In genomic region chr19:35332817-35333216, GRCh38 we compare ENCODE assay signal across 11 cellular contexts.
A peak's percentile ranks its signal among the peaks of the same experiment; 100 is the strongest.
DNase-seq lines count a peak whose midpoint lies in the region; ATAC-seq, FAIRE-seq and TF ChIP-seq lines count a peak whose summit lies in the region.
"Had no signal": no experiment of that assay in that cellular context is flagged by ENCODE, and none has a peak within 500 bp of the region (broad histone marks: within the 10 kb centered on the region; RNA-seq: fewer than 3 reads in every experiment).

No MANE protein-coding gene starts in this region.

- H3K36me3 Mint-ChIP-seq in activated T-cell treated with anti-CD3 and anti-CD28 coated beads, Interleukin-2, amount 50 U/mL, for 24 hours (ENCODE audit: low read depth), result no peaks in the 10 kb centered on the region
- H3K36me3 Mint-ChIP-seq: immature natural killer cell had no signal

- peak overlapping the region; percentile 30 for H3K27ac Mint-ChIP-seq in activated T-cell treated with anti-CD3 and anti-CD28 coated beads, Interleukin-2, amount 50 U/mL, for 24 hours
- H3K27ac Mint-ChIP-seq: immature natural killer cell had no signal

- no peak overlapping the region for H3K4me3 Mint-ChIP-seq in activated T-cell treated with anti-CD3 and anti-CD28 coated beads, Interleukin-2, amount 50 U/mL, for 24 hours
- H3K4me3 Mint-ChIP-seq: immature natural killer cell had no signal

- H3K27me3 Mint-ChIP-seq in activated T-cell treated with anti-CD3 and anti-CD28 coated beads, Interleukin-2, amount 50 U/mL, for 24 hours, result peaks cover 11% of the 10 kb centered on the region

- peak; percentile 18 for TF ChIP-seq CTCF in GM10248 (IDR thresholded peaks at IDR 0.05; ENCODE audit: control extremely low read depth, extremely low read depth, low read depth, missing control alignments)

- peak; percentile 93 for FAIRE-seq in GM18507 (lab: Jason Lieb, UNC)

- no peak for DNase-seq in GM10248 (ENCODE audit: extremely low spot score)
- DNase-seq in GM18507 (ENCODE audit: extremely low spot score, insufficient read length, low read depth), result no peak
- no peak for DNase-seq in activated T-cell treated with anti-CD3 and anti-CD28 coated beads, Interleukin-2, amount 50 U/mL, for 24 hours
- peak; percentile 53 for DNase-seq in stimulated activated CD4-positive, alpha-beta T cell treated with anti-CD3 and anti-CD28 coated beads, Interleukin-15, amount 100 ng/mL, for 24 hours
- DNase-seq in HCEC 1CT, result no peak
- DNase-seq: immature natural killer cell, KBM-7, midbrain, testis had no signal

- H3K4me1 Mint-ChIP-seq in activated T-cell treated with anti-CD3 and anti-CD28 coated beads, Interleukin-2, amount 50 U/mL, for 24 hours (ENCODE audit: low read depth), result peaks cover 29% of the 10 kb centered on the region
- H3K4me1 Mint-ChIP-seq: immature natural killer cell had no signal

- no peaks in the 10 kb centered on the region for H3K9me3 Mint-ChIP-seq in activated T-cell treated with anti-CD3 and anti-CD28 coated beads, Interleukin-2, amount 50 U/mL, for 24 hours
- H3K9me3 Mint-ChIP-seq: immature natural killer cell had no signal

- CTCF ChIA-PET in GM10248 (lab: Yijun Ruan, JAX), result interaction anchor here (0.8 to 4.4 kb wide), 8 partner anchors 10 to 362 kb away, joined by 3 to 26 read pairs (median 9); partner anchors contain the start of genes FFAR1 and USF2

- ATAC-seq in GM18870 (IDR thresholded peaks at IDR 0.05; ENCODE audit: unreplicated experiment) (no peak), HG02970 (IDR thresholded peaks at IDR 0.05; ENCODE audit: low FRiP score, unreplicated experiment) (no peak)

- POLR2A ChIA-PET in GM10248 (lab: Yijun Ruan, JAX), result interaction anchor here (0.6 to 2.0 kb wide), 5 partner anchors 9 to 14 kb away, joined by 3 to 10 read pairs (median 5); partner anchors contain the start of gene FFAR1
